ENCODE assay signal across 21 cellular contexts in the genomic region with DNA sequence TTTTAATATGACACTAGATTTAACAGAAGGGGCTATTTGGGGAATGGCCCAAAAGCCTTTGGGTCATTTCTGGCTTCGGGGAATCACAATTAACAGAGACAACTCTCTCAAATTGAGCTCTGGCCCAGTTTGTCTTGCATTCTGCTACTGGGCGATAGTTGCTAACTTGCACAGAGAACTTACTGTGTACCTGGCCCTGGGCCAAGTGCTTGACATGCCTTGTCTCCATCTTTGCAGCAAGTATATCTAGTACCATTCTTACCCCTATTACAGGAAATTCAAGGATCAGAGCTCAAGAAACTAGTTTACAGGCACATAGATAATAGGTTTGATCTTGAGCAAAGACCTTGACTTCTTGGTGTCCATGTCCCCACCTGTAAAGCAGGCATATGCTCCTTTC.
"Had no signal": no experiment of that assay in that cellular context is flagged by ENCODE, and none has a peak within 500 bp of the region (broad histone marks: within the 10 kb centered on the region; RNA-seq: fewer than 3 reads in every experiment).

No MANE protein-coding gene starts in this region.

- DNase-seq: activated CD4-positive, alpha-beta T cell treated with anti-CD3 and anti-CD28 coated beads for 1 hour; activated CD4-positive, alpha-beta T cell treated with anti-CD3 and anti-CD28 coated beads, Interleukin-2, amount 50 U/mL, for 1 hour; activated CD8-positive, alpha-beta T cell treated with anti-CD3 and anti-CD28 coated beads, Interleukin-2, amount 10 ng/mL, durations not matched to agents 7 days and 5 days; activated gamma-delta T cell treated with Interleukin-2 at 50 U/mL for 16 hours; activated T-cell treated with anti-CD3 and anti-CD28 coated beads, Interleukin-2, amount 50 U/mL, for 1 hour; aorta; brain microvascular endothelial cell; endodermal cell; esophagus squamous epithelium; gastrocnemius medialis; naive thymus-derived CD8-positive, alpha-beta T cell; posterior cingulate gyrus; spleen; stimulated activated CD4-positive, alpha-beta T cell treated with anti-CD3 and anti-CD28 coated beads, Interleukin-4, amount 100 ng/mL, for 1 hour; stimulated activated naive CD8-positive, alpha-beta T cell treated with anti-CD3 and anti-CD28 coated beads, Interleukin-15, Interleukin-2, amounts not matched to agents 100 U/mL and 50 U/mL, for 24 hours; T-helper 1 cell; tibial artery; WERI-Rb-1 had no signal

- H3K4me3 ChIP-seq: coronary artery, esophagus squamous epithelium, gastrocnemius medialis, neural progenitor cell, spleen, tibial artery had no signal

- ATAC-seq: activated CD8-positive, alpha-beta T cell treated with anti-CD3 and anti-CD28 coated beads, Interleukin-2, amount 10 ng/mL, durations not matched to agents 7 days and 5 days; activated naive CD4-positive, alpha-beta T cell treated with anti-CD3 and anti-CD28 coated beads, Interleukin-2, amount 50 U/mL, for 72 hours; gastrocnemius medialis; naive thymus-derived CD8-positive, alpha-beta T cell; stimulated activated naive CD8-positive, alpha-beta T cell treated with anti-CD3 and anti-CD28 coated beads, Interleukin-15, Interleukin-2, amounts not matched to agents 100 U/mL and 50 U/mL, for 24 hours had no signal
